In genomic region chr18:54254265-54254758, GRCh38 we compare ENCODE assay signal across 11 cellular contexts. TPM values are rescaled to one million over a fixed set of nuclear protein-coding genes. Genes with fewer than 3 reads are reported as not detected.
DNase-seq lines count a peak whose midpoint lies in the region; ATAC-seq, FAIRE-seq and TF ChIP-seq lines count a peak whose summit lies in the region.
"Had no signal": no experiment of that assay in that cellular context is flagged by ENCODE, and none has a peak within 500 bp of the region (broad histone marks: within the 10 kb centered on the region; RNA-seq: fewer than 3 reads in every experiment).

No MANE protein-coding gene starts in this region.

- TF ChIP-seq CTCF in fibroblast of the aortic adventitia (IDR thresholded peaks at IDR 0.05; ENCODE audit: insufficient read depth, low read length) (no peak), retinal pigment epithelial cell (conservative IDR thresholded peaks at IDR 0.05; ENCODE audit: low read depth, low read length) (no peak)

- peaks cover 8% of the 10 kb centered on the region for H3K4me1 Mint-ChIP-seq in activated T-helper 2 cell treated with anti-CD3 and anti-CD28 coated beads, Interferon-gamma antibody, Interleukin-2, Interleukin-4, amounts not matched to agents 10 μg/mL and 5 μg/mL and 100 μg/mL, durations not matched to agents 14 hours and 24 hours and 36 hours (ENCODE audit: low read depth)
- peaks cover 15% of the 10 kb centered on the region for H3K4me1 Mint-ChIP-seq in activated naive CD4-positive, alpha-beta T cell treated with anti-CD3 and anti-CD28 coated beads for 36 hours (ENCODE audit: low read depth)

- CTCF ChIA-PET in activated naive CD4-positive, alpha-beta T cell treated with anti-CD3 and anti-CD28 coated beads for 36 hours (lab: Charles Lee) = interaction anchor here (0.7 kb wide), 1 partner anchor 167 kb away, joined by 3 read pairs; no protein-coding TSS in a partner anchor

- H3K36me3 Mint-ChIP-seq in activated T-helper 2 cell treated with anti-CD3 and anti-CD28 coated beads, Interferon-gamma antibody, Interleukin-2, Interleukin-4, amounts not matched to agents 10 μg/mL and 5 μg/mL and 100 μg/mL, durations not matched to agents 14 hours and 24 hours and 36 hours (ENCODE audit: low read depth) = no peaks in the 10 kb centered on the region
- no peaks in the 10 kb centered on the region for H3K36me3 Mint-ChIP-seq in activated naive CD4-positive, alpha-beta T cell treated with anti-CD3 and anti-CD28 coated beads for 36 hours (ENCODE audit: low read depth)
- H3K36me3 Mint-ChIP-seq: activated naive CD4-positive, alpha-beta T cell treated with anti-CD3 and anti-CD28 coated beads, Interleukin-2, amount 50 U/mL, for 24 hours had no signal

- H3K9me3 Mint-ChIP-seq in activated T-helper 2 cell treated with anti-CD3 and anti-CD28 coated beads, Interferon-gamma antibody, Interleukin-2, Interleukin-4, amounts not matched to agents 10 μg/mL and 5 μg/mL and 100 μg/mL, durations not matched to agents 14 hours and 24 hours and 36 hours = no peaks in the 10 kb centered on the region
- H3K9me3 Mint-ChIP-seq in activated naive CD4-positive, alpha-beta T cell treated with anti-CD3 and anti-CD28 coated beads for 36 hours = no peaks in the 10 kb centered on the region
- H3K9me3 Mint-ChIP-seq: activated naive CD4-positive, alpha-beta T cell treated with anti-CD3 and anti-CD28 coated beads, Interleukin-2, amount 50 U/mL, for 24 hours had no signal

- no peak overlapping the region for H3K4me3 Mint-ChIP-seq in activated T-helper 2 cell treated with anti-CD3 and anti-CD28 coated beads, Interferon-gamma antibody, Interleukin-2, Interleukin-4, amounts not matched to agents 10 μg/mL and 5 μg/mL and 100 μg/mL, durations not matched to agents 14 hours and 24 hours and 36 hours (ENCODE audit: low read depth)
- no peak overlapping the region for H3K4me3 Mint-ChIP-seq in activated naive CD4-positive, alpha-beta T cell treated with anti-CD3 and anti-CD28 coated beads for 36 hours
- H3K4me3 Mint-ChIP-seq: activated naive CD4-positive, alpha-beta T cell treated with anti-CD3 and anti-CD28 coated beads, Interleukin-2, amount 50 U/mL, for 24 hours had no signal

- H3K27me3 Mint-ChIP-seq in activated T-helper 2 cell treated with anti-CD3 and anti-CD28 coated beads, Interferon-gamma antibody, Interleukin-2, Interleukin-4, amounts not matched to agents 10 μg/mL and 5 μg/mL and 100 μg/mL, durations not matched to agents 14 hours and 24 hours and 36 hours (ENCODE audit: low read depth) = peaks cover 3% of the 10 kb centered on the region
- no peaks in the 10 kb centered on the region for H3K27me3 Mint-ChIP-seq in activated naive CD4-positive, alpha-beta T cell treated with anti-CD3 and anti-CD28 coated beads for 36 hours (ENCODE audit: low read depth)
- H3K27me3 Mint-ChIP-seq: activated naive CD4-positive, alpha-beta T cell treated with anti-CD3 and anti-CD28 coated beads, Interleukin-2, amount 50 U/mL, for 24 hours had no signal

- peak; percentile 33 for FAIRE-seq in H54 (lab: Jason Lieb, UNC)

- ATAC-seq in HG02938 (IDR thresholded peaks at IDR 0.05; ENCODE audit: unreplicated experiment) = no peak

- intact Hi-C loops in activated T-helper 2 cell treated with anti-CD3 and anti-CD28 coated beads, Interferon-gamma antibody, Interleukin-2, Interleukin-4, amounts not matched to agents 10 μg/mL and 5 μg/mL and 100 μg/mL, durations not matched to agents 14 hours and 24 hours and 36 hours (cut with micrococcal nuclease) = no loop called here
- intact Hi-C loops in activated naive CD4-positive, alpha-beta T cell treated with anti-CD3 and anti-CD28 coated beads for 36 hours (cut with micrococcal nuclease) = no loop called here

- H3K4me3 ChIP-seq in fibroblast of the aortic adventitia (ENCODE audit: low read depth, low read length) = no peak overlapping the region
- H3K4me3 ChIP-seq in retinal pigment epithelial cell (ENCODE audit: low read length) = peak overlapping the region; percentile 2
- H3K4me3 ChIP-seq: transverse colon had no signal

- no peak for TF ChIP-seq POLR2A in H54 (IDR thresholded peaks at IDR 0.05; ENCODE audit: low read depth, low read length)

- no peak overlapping the region for H3K27ac Mint-ChIP-seq in activated T-helper 2 cell treated with anti-CD3 and anti-CD28 coated beads, Interferon-gamma antibody, Interleukin-2, Interleukin-4, amounts not matched to agents 10 μg/mL and 5 μg/mL and 100 μg/mL, durations not matched to agents 14 hours and 24 hours and 36 hours
- no peak overlapping the region for H3K27ac Mint-ChIP-seq in activated naive CD4-positive, alpha-beta T cell treated with anti-CD3 and anti-CD28 coated beads for 36 hours
- H3K27ac Mint-ChIP-seq: activated naive CD4-positive, alpha-beta T cell treated with anti-CD3 and anti-CD28 coated beads, Interleukin-2, amount 50 U/mL, for 24 hours had no signal

- no peak for DNase-seq in H54 (ENCODE audit: insufficient read length, low spot score)
- DNase-seq in RKO (ENCODE audit: low spot score) = peak; percentile 34
- peak; percentile 15 for DNase-seq in fibroblast of the aortic adventitia (ENCODE audit: low read depth)
- no peak for DNase-seq in retinal pigment epithelial cell (ENCODE audit: low read depth)
- DNase-seq in DMS79 (lab: John Stamatoyannopoulos, UW) = no peak
- DNase-seq in activated T-helper 2 cell treated with anti-CD3 and anti-CD28 coated beads, Interferon-gamma antibody, Interleukin-2, Interleukin-4, amounts not matched to agents 10 μg/mL and 5 μg/mL and 100 μg/mL, durations not matched to agents 14 hours and 24 hours and 36 hours (ENCODE audit: low spot score) = no peak
- DNase-seq in activated naive CD4-positive, alpha-beta T cell treated with anti-CD3 and anti-CD28 coated beads for 36 hours = no peak
- DNase-seq: hypothalamus, transverse colon had no signal

RNA-seq across cellular contexts. Expression of gene POLI, which starts 15.0 kb away (rescaled TPM):
- 38.7 and 62.7 TPM in 2 replicates for total RNA-seq in fibroblast of the aortic adventitia (ENCODE audit: low replicate concordance)
- total RNA-seq in activated T-helper 2 cell treated with anti-CD3 and anti-CD28 coated beads, Interferon-gamma antibody, Interleukin-2, Interleukin-4, amounts not matched to agents 10 μg/mL and 5 μg/mL and 100 μg/mL, durations not matched to agents 14 hours and 24 hours and 36 hours = 11.8 and 14.1 TPM in 2 replicates
- 10 to 100 TPM; 16.0 to 17.4 TPM for total RNA-seq in activated naive CD4-positive, alpha-beta T cell treated with anti-CD3 and anti-CD28 coated beads for 36 hours

RNA-seq across cellular contexts. Expression of gene MBD2, which starts 29.8 kb away (rescaled TPM):
- 11.2 and 34.2 TPM in 2 replicates for total RNA-seq in fibroblast of the aortic adventitia (ENCODE audit: low replicate concordance)
- 165 and 196 TPM in 2 replicates for total RNA-seq in activated T-helper 2 cell treated with anti-CD3 and anti-CD28 coated beads, Interferon-gamma antibody, Interleukin-2, Interleukin-4, amounts not matched to agents 10 μg/mL and 5 μg/mL and 100 μg/mL, durations not matched to agents 14 hours and 24 hours and 36 hours
- 100 to 1,000 TPM; 102 to 103 TPM for total RNA-seq in activated naive CD4-positive, alpha-beta T cell treated with anti-CD3 and anti-CD28 coated beads for 36 hours

Comparison
In these comparisons a context has a peak if more than half of its experiments do, and no peak if none do; other contexts are left out.
1. DNase-seq: peak in RKO (single experiment) and fibroblast of the aortic adventitia (single experiment); none in H54 (single experiment), retinal pigment epithelial cell (single experiment), DMS79 (single experiment), activated T-helper 2 cell treated with anti-CD3 and anti-CD28 coated beads, Interferon-gamma antibody, Interleukin-2, Interleukin-4, amounts not matched to agents 10 μg/mL and 5 μg/mL and 100 μg/mL, durations not matched to agents 14 hours and 24 hours and 36 hours (single experiment) and activated naive CD4-positive, alpha-beta T cell treated with anti-CD3 and anti-CD28 coated beads for 36 hours (single experiment).